Comparison of ENCODE assay signal across 7 cellular contexts in the genomic region with DNA sequence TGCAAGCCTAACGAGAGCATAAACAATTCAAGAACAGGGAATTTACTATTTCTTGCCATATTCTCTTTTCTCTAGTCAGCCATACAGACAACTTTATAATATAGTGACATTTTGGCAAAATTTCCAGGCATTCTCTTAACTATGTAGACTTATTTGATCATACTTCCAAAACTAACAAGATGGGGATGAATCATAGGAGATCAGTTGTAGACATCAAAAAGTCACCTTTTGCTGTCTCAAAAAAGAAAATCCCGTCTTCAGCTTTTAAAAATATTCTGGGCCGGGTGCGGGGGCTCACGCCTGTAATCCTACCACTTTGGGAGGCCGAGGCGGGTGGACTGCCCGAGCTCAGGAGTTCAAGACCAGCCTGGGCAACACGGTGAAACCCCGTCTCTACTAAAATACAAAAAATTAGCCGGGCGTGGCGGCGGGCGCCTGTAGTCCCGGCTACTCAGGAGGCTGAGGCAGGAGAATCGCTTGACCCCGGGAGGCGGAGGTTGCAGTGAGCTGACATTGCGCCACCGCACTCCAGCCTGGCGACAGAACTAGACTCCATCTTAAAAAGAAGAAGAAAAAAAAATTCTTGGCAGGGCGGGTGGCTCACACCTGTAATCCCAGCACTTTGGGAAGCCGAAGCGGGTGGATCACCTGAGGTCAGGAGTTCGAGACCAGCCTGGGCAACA.
DNase-seq lines count a peak whose midpoint lies in the region; ATAC-seq, FAIRE-seq and TF ChIP-seq lines count a peak whose summit lies in the region.
"Not testable (repeated sequence)": the region's sequence is repeated elsewhere in the genome, so short reads cannot be mapped to it uniquely, and the experiment has no call there.

No MANE protein-coding gene starts in this region.

- H3K23ac ChIP-seq in neuronal stem cell (ENCODE audit: low read depth, low read length, poor library complexity) = not testable (repeated sequence)

- H3K4me1 ChIP-seq in GM23338 (ENCODE audit: insufficient read depth) = peaks cover 17% of the 10 kb centered on the region
- peaks cover 22% of the 10 kb centered on the region for H3K4me1 ChIP-seq in PC-3 (ENCODE audit: insufficient read depth, low read length)
- H3K4me1 ChIP-seq in astrocyte (ENCODE audit: insufficient read depth, low read length) = not testable (repeated sequence)
- peaks cover 7 to 20% of the 10 kb centered on the region in 2 donors for H3K4me1 ChIP-seq in neuronal stem cell (ENCODE audit: control insufficient read depth in 2 of 2, insufficient read depth in 1 of 2, low read depth in 1 of 2, low read length in 2 of 2)

- not testable (repeated sequence) for H3K4me2 ChIP-seq in GM23338; PC-3 (ENCODE audit: low read length); astrocyte (ENCODE audit: low read length); neuronal stem cell (ENCODE audit: insufficient read depth, low read length, poor library complexity, severe bottlenecking)

- not testable (repeated sequence) for H3K36me3 ChIP-seq in GM23338 (ENCODE audit: insufficient read depth); PC-3 (ENCODE audit: low read depth, low read length); astrocyte (ENCODE audit: insufficient read depth, low read length); neuronal stem cell (replicated peaks in 1 of 2; ENCODE audit: control insufficient read depth in 2 of 2, insufficient read depth in 2 of 2, low read length in 2 of 2)

- not testable (repeated sequence) for ATAC-seq in GM23338
- ATAC-seq in PC-3 = peak; percentile 57; the same call in 1 of the 2 replicates

- intact Hi-C loops in PC-3 (cut with micrococcal nuclease) = not testable (repeated sequence)

- not testable (repeated sequence) for H4K20me1 ChIP-seq in GM23338 (replicated peaks; ENCODE audit: insufficient read depth); PC-3 (ENCODE audit: low read length); astrocyte (ENCODE audit: insufficient read depth, low read length)

- H3K36me3 Mint-ChIP-seq in GM23338 (ENCODE audit: low read depth); astrocyte (ENCODE audit: low read depth, unreplicated experiment); brain; neural crest cell (ENCODE audit: low read depth): not testable (repeated sequence)

- CTCF ChIA-PET in PC-3 (lab: Charles Lee) = not testable (repeated sequence)

- not testable (repeated sequence) for H3K9ac ChIP-seq in PC-3 (ENCODE audit: low read length); astrocyte (ENCODE audit: low read length); neuronal stem cell (ENCODE audit: low read depth, low read length, poor library complexity)

- H3K14ac ChIP-seq in neuronal stem cell (ENCODE audit: low read length) = not testable (repeated sequence)

- not testable (repeated sequence) for H2AK5ac ChIP-seq in neuronal stem cell (ENCODE audit: low read depth, low read length)

- H3K9me2 ChIP-seq in GM23338 (ENCODE audit: insufficient read depth); PC-3 (replicated peaks; ENCODE audit: low read length): not testable (repeated sequence)

- no CpG with 5 or more reads among the region's 26 CpGs for WGBS in neuronal stem cell (ENCODE audit: extremely low coverage in 2 of 2, insufficient read length in 2 of 2, insufficient replicate concordance in 1 of 2), 2 donors

- not testable (repeated sequence) for BruUV-seq in PC-3 (replicated peaks; lab: Mats Ljungman, UMichigan)

- not testable (repeated sequence) for H3K18ac ChIP-seq in neuronal stem cell (ENCODE audit: low read length)

- H2BK15ac ChIP-seq in neuronal stem cell (ENCODE audit: low read length) = not testable (repeated sequence)

- not testable (repeated sequence) for H2BK120ac ChIP-seq in neuronal stem cell (ENCODE audit: low read depth, low read length)

- H3K4ac ChIP-seq in neuronal stem cell (ENCODE audit: low read length) = not testable (repeated sequence)

- FAIRE-seq in astrocyte (lab: Jason Lieb, UNC) = not testable (repeated sequence)

- not testable (repeated sequence) for H3K27me3 Mint-ChIP-seq in GM23338 (ENCODE audit: insufficient read depth, low read depth, poor library complexity); brain; neural crest cell (ENCODE audit: low read depth)
- H3K27me3 Mint-ChIP-seq in astrocyte (ENCODE audit: low read depth, unreplicated experiment) = peaks cover 13% of the 10 kb centered on the region

- peak overlapping the region; percentile 88 for H2AFZ ChIP-seq in GM23338
- not testable (repeated sequence) for H2AFZ ChIP-seq in PC-3 (ENCODE audit: low read length); astrocyte (ENCODE audit: low read depth, low read length)
- H2AFZ ChIP-seq in neuronal stem cell (ENCODE audit: low read length) = peak overlapping the region; percentile 92

- not testable (repeated sequence) for H4K8ac ChIP-seq in neuronal stem cell (ENCODE audit: low read depth, low read length)

- H3K27ac ChIP-seq in GM23338 (ENCODE audit: low read depth); PC-3 (ENCODE audit: low read length); astrocyte (ENCODE audit: low read depth, low read length); neuronal stem cell (replicated peaks; ENCODE audit: low read length): not testable (repeated sequence)

- TF ChIP-seq CTCF in GM23338 (conservative IDR thresholded peaks at IDR 0.05; ENCODE audit: low read depth in 2 of 2); PC-3 (conservative IDR thresholded peaks at IDR 0.05; ENCODE audit: low read depth, low read length); astrocyte (IDR thresholded peaks at IDR 0.05; ENCODE audit: insufficient read depth, low read depth, low read length); brain (conservative IDR thresholded peaks at IDR 0.05); neural crest cell (conservative IDR thresholded peaks at IDR 0.05): not testable (repeated sequence)

- not testable (repeated sequence) for H3K9me3 Mint-ChIP-seq in GM23338; astrocyte (ENCODE audit: unreplicated experiment); brain; neural crest cell

- H3K4me3 Mint-ChIP-seq in GM23338; astrocyte (ENCODE audit: unreplicated experiment); neural crest cell: not testable (repeated sequence)
- peak overlapping the region in 4 of 5 experiments; percentile 18 to 74 (median 42) for H3K4me3 Mint-ChIP-seq in brain

- not testable (repeated sequence) for H3K4me3 ChIP-seq in GM23338; PC-3 (ENCODE audit: low read length); astrocyte (ENCODE audit: insufficient read depth, low read depth, low read length); neuronal stem cell (ENCODE audit: low read length in 2 of 2)

- H3K27ac Mint-ChIP-seq in GM23338; astrocyte (ENCODE audit: unreplicated experiment): not testable (repeated sequence)
- peak overlapping the region; percentile 72 to 97 (median 93) for H3K27ac Mint-ChIP-seq in brain
- H3K27ac Mint-ChIP-seq in neural crest cell (ENCODE audit: unreplicated experiment) = peak overlapping the region; percentile 85

- H2BK5ac ChIP-seq in neuronal stem cell (ENCODE audit: low read length) = not testable (repeated sequence)

- H3K27me3 ChIP-seq in GM23338 (ENCODE audit: insufficient read depth); PC-3 (ENCODE audit: low read length); astrocyte (ENCODE audit: insufficient read depth, low read length); neuronal stem cell (ENCODE audit: control insufficient read depth in 3 of 3, insufficient read depth in 3 of 3, low read depth in 1 of 3, low read length in 3 of 3): not testable (repeated sequence)

- not testable (repeated sequence) for H3K9me3 ChIP-seq in PC-3 (ENCODE audit: low read length); astrocyte (ENCODE audit: insufficient read depth, low read depth, low read length); neuronal stem cell (replicated peaks in 1 of 2; ENCODE audit: control insufficient read depth in 2 of 2, insufficient read depth in 1 of 2, low read depth in 1 of 2, low read length in 2 of 2)

- not testable (repeated sequence) for H3F3A ChIP-seq in GM23338 (replicated peaks; ENCODE audit: low read depth); PC-3 (ENCODE audit: low read length, unreplicated experiment)

- not testable (repeated sequence) for H2BK12ac ChIP-seq in neuronal stem cell (ENCODE audit: low read length)

- not testable (repeated sequence) for H4K91ac ChIP-seq in neuronal stem cell (ENCODE audit: low read depth, low read length, poor library complexity)

- not testable (repeated sequence) for DNase-seq in GM23338 (ENCODE audit: low spot score); neural crest cell (ENCODE audit: low read depth, low spot score); neuronal stem cell (ENCODE audit: low spot score)
- peak; percentile 47 for DNase-seq in PC-3
- DNase-seq in astrocyte (ENCODE audit: low read depth) = peak; percentile 42
- peak; percentile 27 for DNase-seq in iris pigment epithelial cell (ENCODE audit: low read depth)

- POLR2A ChIA-PET in PC-3 (lab: Charles Lee; ENCODE audit: unreplicated experiment) = not testable (repeated sequence)

- H3K4me1 Mint-ChIP-seq in GM23338 (peaks cover 18% of the 10 kb centered on the region), brain (peaks cover 37% of the 10 kb centered on the region), neural crest cell (peaks cover 32% of the 10 kb centered on the region)
- H3K4me1 Mint-ChIP-seq in astrocyte (ENCODE audit: low read depth, unreplicated experiment) = not testable (repeated sequence)

- not testable (repeated sequence) for H3K79me1 ChIP-seq in neuronal stem cell (ENCODE audit: low read depth, low read length)

- H3K79me2 ChIP-seq in GM23338 (replicated peaks; ENCODE audit: insufficient read depth); PC-3 (ENCODE audit: low read length); astrocyte (ENCODE audit: insufficient read depth, low read length): not testable (repeated sequence)
